Comparison of ENCODE assay signal across 14 cellular contexts in genomic region chr6:154187714-154188113, GRCh38.
DNase-seq lines count a peak whose midpoint lies in the region; ATAC-seq and TF ChIP-seq lines count a peak whose summit lies in the region.
"Had no signal": no experiment of that assay in that cellular context is flagged by ENCODE, and none has a peak within 500 bp of the region (broad histone marks: within the 10 kb centered on the region; RNA-seq: fewer than 3 reads in every experiment).

No MANE protein-coding gene starts in this region.

- H3K9me3 ChIP-seq in CD4-positive, alpha-beta T cell (ENCODE audit: control insufficient read depth, low read length) = no peaks in the 10 kb centered on the region

- DNase-seq in CD4-positive, alpha-beta T cell = no peak
- no peak for DNase-seq in activated naive CD8-positive, alpha-beta T cell treated with anti-CD3 and anti-CD28 coated beads, Interleukin-2, amount 50 U/mL, for 24 hours
- DNase-seq in hepatic stellate cell (ENCODE audit: low spot score) = no peak
- DNase-seq in HUDEP-2 (lab: John Stamatoyannopoulos, UW; ENCODE audit: unreplicated experiment in 76 of 76) = no peak
- DNase-seq: ACHN; CD4-positive, CD25-positive, alpha-beta regulatory T cell; DMS79; GDM1; HFFc6; NCI-H524 had no signal

- H3K4me3 Mint-ChIP-seq in CD4-positive, alpha-beta T cell = no peak overlapping the region
- H3K4me3 Mint-ChIP-seq in activated naive CD8-positive, alpha-beta T cell treated with anti-CD3 and anti-CD28 coated beads, Interleukin-2, amount 50 U/mL, for 24 hours = no peak overlapping the region
- H3K4me3 Mint-ChIP-seq: HFFc6, IgD-negative memory B cell had no signal

- peaks cover 63% of the 10 kb centered on the region for H3K4me1 Mint-ChIP-seq in CD4-positive, alpha-beta T cell (ENCODE audit: low read depth)
- H3K4me1 Mint-ChIP-seq in activated naive CD8-positive, alpha-beta T cell treated with anti-CD3 and anti-CD28 coated beads, Interleukin-2, amount 50 U/mL, for 24 hours = peaks cover 36% of the 10 kb centered on the region
- H3K4me1 Mint-ChIP-seq: IgD-negative memory B cell had no signal

- TF ChIP-seq CTCF in CD4-positive, alpha-beta T cell (IDR thresholded peaks at IDR 0.05) = no peak

- intact Hi-C loops in CD4-positive, alpha-beta T cell (cut with DNase I, micrococcal nuclease) = no loop called here

- CTCF ChIA-PET in CD4-positive, alpha-beta T cell (lab: Charles Lee) = interaction anchor here (1.0 kb wide), 1 partner anchor 90 kb away, joined by 3 read pairs; no protein-coding TSS in a partner anchor

- H3K27ac ChIP-seq in CD4-positive, alpha-beta T cell (ENCODE audit: low read depth, low read length) = no peak overlapping the region

- no peaks in the 10 kb centered on the region for H3K27me3 Mint-ChIP-seq in CD4-positive, alpha-beta T cell
- H3K27me3 Mint-ChIP-seq in activated naive CD8-positive, alpha-beta T cell treated with anti-CD3 and anti-CD28 coated beads, Interleukin-2, amount 50 U/mL, for 24 hours = no peaks in the 10 kb centered on the region
- H3K27me3 Mint-ChIP-seq: CD4-positive, CD25-positive, alpha-beta regulatory T cell had no signal

- no peaks in the 10 kb centered on the region for H3K27me3 ChIP-seq in CD4-positive, alpha-beta T cell (ENCODE audit: control insufficient read depth, insufficient read depth, low read length)

- H3K36me3 Mint-ChIP-seq in CD4-positive, alpha-beta T cell (ENCODE audit: low read depth) = peaks cover 93% of the 10 kb centered on the region
- peaks cover 27% of the 10 kb centered on the region for H3K36me3 Mint-ChIP-seq in activated naive CD8-positive, alpha-beta T cell treated with anti-CD3 and anti-CD28 coated beads, Interleukin-2, amount 50 U/mL, for 24 hours (ENCODE audit: low read depth)
- H3K36me3 Mint-ChIP-seq: IgD-negative memory B cell had no signal

- peak overlapping the region; percentile 11 for H3K27ac Mint-ChIP-seq in CD4-positive, alpha-beta T cell
- H3K27ac Mint-ChIP-seq in activated naive CD8-positive, alpha-beta T cell treated with anti-CD3 and anti-CD28 coated beads, Interleukin-2, amount 50 U/mL, for 24 hours = no peak overlapping the region
- H3K27ac Mint-ChIP-seq: HFFc6 had no signal

- ATAC-seq in CD4-positive, alpha-beta T cell (ENCODE audit: poor library complexity) = no peak
- ATAC-seq in GM18498 (IDR thresholded peaks at IDR 0.05; ENCODE audit: unreplicated experiment) (peak; percentile 54), HG02642 (IDR thresholded peaks at IDR 0.05; ENCODE audit: poor library complexity, unreplicated experiment) (peak; percentile 39), HG02759 (IDR thresholded peaks at IDR 0.05; ENCODE audit: unreplicated experiment) (no peak)
- ATAC-seq in activated naive CD8-positive, alpha-beta T cell treated with anti-CD3 and anti-CD28 coated beads, Interleukin-2, amount 50 U/mL, for 24 hours = peak; percentile 43

- POLR2A ChIA-PET in CD4-positive, alpha-beta T cell (lab: Charles Lee) = no interaction called here

- peaks cover 6% of the 10 kb centered on the region for H3K9me3 Mint-ChIP-seq in CD4-positive, alpha-beta T cell
- peaks cover 1% of the 10 kb centered on the region for H3K9me3 Mint-ChIP-seq in activated naive CD8-positive, alpha-beta T cell treated with anti-CD3 and anti-CD28 coated beads, Interleukin-2, amount 50 U/mL, for 24 hours

Comparison
In these comparisons a context has a peak if more than half of its experiments do, and no peak if none do; other contexts are left out.
1. ATAC-seq: peak in GM18498 (single experiment), HG02642 (single experiment) and activated naive CD8-positive, alpha-beta T cell treated with anti-CD3 and anti-CD28 coated beads, Interleukin-2, amount 50 U/mL, for 24 hours (single experiment); none in CD4-positive, alpha-beta T cell (single experiment) and HG02759 (single experiment).